10 cellular contexts compared by ENCODE assay signal in the genomic region with DNA sequence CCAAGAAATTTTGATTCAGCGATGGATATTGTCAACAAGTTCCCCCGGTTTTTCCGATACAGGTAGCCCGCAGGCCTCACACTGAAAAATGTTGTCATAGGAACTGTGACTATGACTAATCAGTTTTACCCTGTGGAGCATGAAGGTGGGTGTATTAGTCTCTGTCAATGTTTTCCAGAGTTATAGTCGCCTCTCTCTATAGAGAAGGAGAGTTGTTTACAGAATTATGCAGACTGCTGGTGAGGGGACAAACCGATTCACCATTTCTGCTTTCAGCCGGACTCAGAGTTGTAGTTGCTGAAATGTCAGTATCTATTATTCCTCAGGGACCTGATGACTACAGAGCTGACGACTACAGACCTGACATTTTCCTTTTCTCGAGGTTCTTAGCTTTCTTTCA.
DNase-seq lines count a peak whose midpoint lies in the region; ATAC-seq and TF ChIP-seq lines count a peak whose summit lies in the region.
"Had no signal": no experiment of that assay in that cellular context is flagged by ENCODE, and none has a peak within 500 bp of the region (broad histone marks: within the 10 kb centered on the region; RNA-seq: fewer than 3 reads in every experiment).

No MANE protein-coding gene starts in this region.

- CTCF ChIA-PET in activated CD4-positive, alpha-beta T cell treated with anti-CD3 and anti-CD28 coated beads for 36 hours (lab: Charles Lee), result interaction anchor here (0.9 to 1.7 kb wide), 5 partner anchors 10 to 183 kb away, joined by 3 to 6 read pairs (median 3); a partner anchor contains a TSS

- POLR2A ChIA-PET in activated CD4-positive, alpha-beta T cell treated with anti-CD3 and anti-CD28 coated beads for 36 hours (lab: Charles Lee), result interaction anchor here (0.7 kb wide), 1 partner anchor 413 kb away, joined by 3 read pairs; no protein-coding TSS in a partner anchor

- TF ChIP-seq POLR2A in prostate gland (IDR thresholded peaks at IDR 0.05), result no peak

- TF ChIP-seq CTCF in prostate gland (IDR thresholded peaks at IDR 0.05), result no peak

- peak overlapping the region; percentile 7 for H3K9ac ChIP-seq in adipocyte (ENCODE audit: low read length)

- no peak overlapping the region for H3K4me3 Mint-ChIP-seq in activated CD4-positive, alpha-beta T cell treated with anti-CD3 and anti-CD28 coated beads for 36 hours

- H3K27me3 Mint-ChIP-seq in activated CD4-positive, alpha-beta T cell treated with anti-CD3 and anti-CD28 coated beads for 36 hours, result no peaks in the 10 kb centered on the region

- DNase-seq in activated CD4-positive, alpha-beta T cell treated with anti-CD3 and anti-CD28 coated beads for 36 hours, result peak; percentile 51
- no peak for DNase-seq in activated CD4-positive, alpha-beta T cell treated with anti-CD3 and anti-CD28 coated beads for 1 hour
- DNase-seq in adipocyte (ENCODE audit: low read depth) (no peak), prostate gland (ENCODE audit: low spot score) (no peak), C1 segment of cervical spinal cord (lab: John Stamatoyannopoulos, UW) (no peak), UCSD-AML1 (lab: John Stamatoyannopoulos, UW; ENCODE audit: unreplicated experiment) (no peak), NCI-H1930 (lab: John Stamatoyannopoulos, UW) (no peak)
- DNase-seq: cortex of kidney, heart right ventricle had no signal

- intact Hi-C loops in activated CD4-positive, alpha-beta T cell treated with anti-CD3 and anti-CD28 coated beads for 36 hours (cut with DNase I, micrococcal nuclease), result loop anchor here (1.0 to 5.0 kb wide), 2 partner anchors 35 kb away; no protein-coding TSS in a partner anchor
- intact Hi-C loops in prostate gland (cut with DNase I), result no loop called here

- no peaks in the 10 kb centered on the region for H3K36me3 Mint-ChIP-seq in activated CD4-positive, alpha-beta T cell treated with anti-CD3 and anti-CD28 coated beads for 36 hours (ENCODE audit: low read depth)

- no peak overlapping the region for H3K4me3 ChIP-seq in adipocyte (ENCODE audit: low read length)
- H3K4me3 ChIP-seq in prostate gland, result no peak overlapping the region
- H3K4me3 ChIP-seq: heart right ventricle had no signal

- H3K4me1 Mint-ChIP-seq in activated CD4-positive, alpha-beta T cell treated with anti-CD3 and anti-CD28 coated beads for 36 hours, result peaks cover 56% of the 10 kb centered on the region

- H3K36me3 ChIP-seq in adipocyte (ENCODE audit: control insufficient read depth, insufficient read depth, low read length, severe bottlenecking), result peaks cover 14% of the 10 kb centered on the region
- H3K36me3 ChIP-seq in prostate gland, result no peaks in the 10 kb centered on the region
- H3K36me3 ChIP-seq: heart right ventricle had no signal

- H3K9me3 ChIP-seq in adipocyte (ENCODE audit: control insufficient read depth, low read length) (no peaks in the 10 kb centered on the region), prostate gland (no peaks in the 10 kb centered on the region)
- H3K9me3 ChIP-seq: heart right ventricle had no signal

- H3K27ac ChIP-seq in prostate gland, result peak overlapping the region; percentile 17 to 23

- WGBS in prostate gland, result 55% methylated on average over 9 of the region's 9 CpGs

- H3K27me3 ChIP-seq in adipocyte (replicated peaks; ENCODE audit: control insufficient read depth, insufficient read depth, low read length) (no peaks in the 10 kb centered on the region), prostate gland (replicated peaks; ENCODE audit: insufficient read depth) (no peaks in the 10 kb centered on the region)

- peaks cover 44% of the 10 kb centered on the region for H3K4me1 ChIP-seq in adipocyte (ENCODE audit: control insufficient read depth, insufficient read depth, low read length)
- H3K4me1 ChIP-seq in prostate gland (replicated peaks), result no peaks in the 10 kb centered on the region

- ATAC-seq in activated CD4-positive, alpha-beta T cell treated with anti-CD3 and anti-CD28 coated beads for 36 hours, result peak; percentile 82
- ATAC-seq in HG02763 (IDR thresholded peaks at IDR 0.05; ENCODE audit: unreplicated experiment), result peak; percentile 54

- H3K9me3 Mint-ChIP-seq in activated CD4-positive, alpha-beta T cell treated with anti-CD3 and anti-CD28 coated beads for 36 hours (ENCODE audit: low read depth), result no peaks in the 10 kb centered on the region

- H3K27ac Mint-ChIP-seq in activated CD4-positive, alpha-beta T cell treated with anti-CD3 and anti-CD28 coated beads for 36 hours, result peak overlapping the region; percentile 60
